1 cellular context compared by ENCODE assay signal in genomic region chr2:208175069-208175842, GRCh38.
TF ChIP-seq lines count a peak whose summit lies in the region.

No MANE protein-coding gene starts in this region.

TF ChIP-seq in liver, 16 proteins besides CTCF, POLR2A, EP300 and RAD21 (continued from another document):
- TF ChIP-seq FOXA2 (IDR thresholded peaks at IDR 0.05) (peak; percentile 22), TAF1 (conservative IDR thresholded peaks at IDR 0.05) (no peak), NR2F2 (IDR thresholded peaks at IDR 0.05) (no peak), HNF4A (conservative IDR thresholded peaks at IDR 0.05) (peak; percentile 13 to 47)
